Comparison of ENCODE assay signal across 31 cellular contexts in the genomic region with DNA sequence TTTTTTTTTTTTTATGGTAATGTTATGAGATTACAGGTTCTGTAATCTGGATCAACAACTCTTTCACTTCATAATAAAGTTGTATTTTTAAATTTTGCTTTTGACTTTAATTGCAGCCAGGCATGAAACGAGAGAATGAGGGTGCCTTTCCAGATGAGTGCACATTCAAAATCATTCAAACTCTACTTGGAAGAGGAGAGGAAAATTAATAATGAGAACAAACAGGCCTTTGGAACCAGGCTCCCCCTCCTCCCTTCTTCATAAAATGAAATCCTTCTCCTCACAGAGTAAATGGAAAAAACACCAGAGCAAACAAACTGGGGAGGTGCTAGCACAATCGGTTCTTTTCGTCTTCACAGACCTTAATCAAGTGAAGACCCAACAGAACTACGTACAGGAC.
DNase-seq lines count a peak whose midpoint lies in the region; FAIRE-seq and TF ChIP-seq lines count a peak whose summit lies in the region.
"Had no signal": no experiment of that assay in that cellular context is flagged by ENCODE, and none has a peak within 500 bp of the region (broad histone marks: within the 10 kb centered on the region; RNA-seq: fewer than 3 reads in every experiment).

No MANE protein-coding gene starts in this region.

- no peaks in the 10 kb centered on the region for H3K4me1 ChIP-seq in kidney (ENCODE audit: control insufficient read depth in 1 of 2, insufficient read depth in 1 of 2, low read depth in 1 of 2, low read length in 2 of 2)
- H3K4me1 ChIP-seq: adrenal gland, left lung, Peyer's patch, tibial artery had no signal

- peaks cover 13 to 19% (median 17%) of the 10 kb centered on the region in 5 experiments for H3K9me3 Mint-ChIP-seq in brain
- H3K9me3 Mint-ChIP-seq: activated T-helper 17 cell treated with anti-CD3 and anti-CD28 coated beads, Interleukin-2, amount 50 U/mL, for 72 hours had no signal

- intact Hi-C loops in kidney (cut with DNase I), result no loop called here

- H3K27me3 Mint-ChIP-seq in brain, result no peaks in the 10 kb centered on the region

- H3K36me3 ChIP-seq in H7 (replicated peaks; ENCODE audit: control insufficient read depth, insufficient read depth, low read length) (no peaks in the 10 kb centered on the region), kidney (ENCODE audit: control insufficient read depth in 1 of 2, insufficient read depth in 2 of 2, low read length in 2 of 2) (no peaks in the 10 kb centered on the region)
- H3K36me3 ChIP-seq: adrenal gland, brain microvascular endothelial cell, left lung, Peyer's patch, tibial artery had no signal

- FAIRE-seq in kidney (lab: Jason Lieb, UNC), result no peak
- FAIRE-seq: D721Med, GM12878, GM19239 had no signal

- peaks cover 10% of the 10 kb centered on the region for H3K36me3 Mint-ChIP-seq in brain
- H3K36me3 Mint-ChIP-seq: activated naive CD4-positive, alpha-beta T cell treated with anti-CD3 and anti-CD28 coated beads, Interleukin-2, amount 10 ng/mL, durations not matched to agents 7 days and 5 days; CD4-positive, alpha-beta memory T cell had no signal

- H3K4me3 ChIP-seq in H7 (ENCODE audit: insufficient read depth, low read depth, low read length) (no peak overlapping the region), kidney (ENCODE audit: low read length in 2 of 2) (no peak overlapping the region)
- H3K4me3 ChIP-seq: adrenal gland, GM12878, left lung, Peyer's patch, tibial artery had no signal

- no peak overlapping the region for H3K9ac ChIP-seq in kidney (ENCODE audit: low read length in 2 of 2)

- H3K27me3 ChIP-seq in H7 (ENCODE audit: control insufficient read depth, insufficient read depth, low read length), result no peaks in the 10 kb centered on the region
- H3K27me3 ChIP-seq: adrenal gland, brain microvascular endothelial cell, left lung, Peyer's patch, tibial artery had no signal

- peak overlapping the region in 1 of 5 experiments; percentile 28 for H3K4me3 Mint-ChIP-seq in brain
- H3K4me3 Mint-ChIP-seq: activated naive CD4-positive, alpha-beta T cell treated with anti-CD3 and anti-CD28 coated beads, Interleukin-2, amount 10 ng/mL, durations not matched to agents 7 days and 5 days; activated T-helper 17 cell treated with anti-CD3 and anti-CD28 coated beads, Interleukin-2, amount 50 U/mL, for 72 hours; B cell; CD4-positive, alpha-beta memory T cell had no signal

- H3K27ac ChIP-seq in kidney (ENCODE audit: low read depth in 2 of 2, low read length in 2 of 2), result no peak overlapping the region
- H3K27ac ChIP-seq: adrenal gland, brain microvascular endothelial cell, epithelial cell of prostate, left lung, Peyer's patch, tibial artery had no signal

- H3K4me1 Mint-ChIP-seq in brain, result peaks cover 34% of the 10 kb centered on the region

- DNase-seq in DMS79 (lab: John Stamatoyannopoulos, UW) (peak; percentile 19), NCI-H1105 (lab: John Stamatoyannopoulos, UW) (peak; percentile 41), medulla oblongata (ENCODE audit: extremely low spot score) (peak; percentile 40), H7 (no peak), kidney (no peak), EL (no peak), RPMI8226 (no peak)
- DNase-seq: activated CD4-positive, alpha-beta T cell treated with anti-CD3 and anti-CD28 coated beads for 48 hours; activated naive CD4-positive, alpha-beta T cell treated with anti-CD3 and anti-CD28 coated beads, Interleukin-2, amount 10 ng/mL, durations not matched to agents 7 days and 5 days; adrenal gland; brain microvascular endothelial cell; CD4-positive, alpha-beta memory T cell; GOT3; KBM-7; left lung; mesenchymal stem cell; NCI-H1436 treated with DMSO at 0.1 percent for 48 hours; NCI-H2171 treated with DMSO at 0.1 percent for 48 hours; Peyer's patch; SIG-M5; stimulated activated CD4-positive, alpha-beta T cell treated with anti-CD3 and anti-CD28 coated beads, Interleukin-4, amount 100 ng/mL, for 1 hour; SW 1271; T-helper 9 cell; tibial artery had no signal

- no peaks in the 10 kb centered on the region for H3K9me3 ChIP-seq in kidney (ENCODE audit: control insufficient read depth in 1 of 2, low read length in 2 of 2)
- H3K9me3 ChIP-seq: adrenal gland, Peyer's patch, tibial artery had no signal

- TF ChIP-seq CTCF in brain (conservative IDR thresholded peaks at IDR 0.05), result no peak
- no peak for TF ChIP-seq CTCF in kidney (IDR thresholded peaks at IDR 0.05; ENCODE audit: borderline replicate concordance, extremely low read depth, insufficient read depth)

- peak overlapping the region; percentile 49 to 88 (median 65) for H3K27ac Mint-ChIP-seq in brain
- H3K27ac Mint-ChIP-seq: activated naive CD4-positive, alpha-beta T cell treated with anti-CD3 and anti-CD28 coated beads, Interleukin-2, amount 10 ng/mL, durations not matched to agents 7 days and 5 days; activated T-helper 17 cell treated with anti-CD3 and anti-CD28 coated beads, Interleukin-2, amount 50 U/mL, for 72 hours; B cell; CD4-positive, alpha-beta memory T cell had no signal

Comparison
In these comparisons a context has a peak if more than half of its experiments do, and no peak if none do; other contexts are left out.
1. DNase-seq: peak in DMS79 (single experiment), NCI-H1105 (single experiment) and medulla oblongata (single experiment); none in H7 (single experiment), kidney (single experiment), EL (single experiment) and RPMI8226 (single experiment).